13 cellular contexts compared by ENCODE assay signal in genomic region chr7:6394114-6394513, GRCh38. TPM values are rescaled to one million over a fixed set of nuclear protein-coding genes. Genes with fewer than 3 reads are reported as not detected.
DNase-seq lines count a peak whose midpoint lies in the region; ATAC-seq, FAIRE-seq and TF ChIP-seq lines count a peak whose summit lies in the region.
"Had no signal": no experiment of that assay in that cellular context is flagged by ENCODE, and none has a peak within 500 bp of the region (broad histone marks: within the 10 kb centered on the region; RNA-seq: fewer than 3 reads in every experiment).

No MANE protein-coding gene starts in this region.

- H3K9me3 ChIP-seq in gastroesophageal sphincter (no peaks in the 10 kb centered on the region), small intestine (ENCODE audit: control insufficient read depth, low read depth) (no peaks in the 10 kb centered on the region)

- CTCF ChIA-PET in Calu3 (lab: Charles Lee), result interaction anchor here (2.2 kb wide), 1 partner anchor 8 kb away, joined by 7 read pairs; no protein-coding TSS in a partner anchor

- H3K36me3 ChIP-seq in gastroesophageal sphincter (peaks cover 0 to 52% of the 10 kb centered on the region in 2 donors), small intestine (ENCODE audit: control insufficient read depth in 2 of 2, insufficient read depth in 2 of 2, low read length in 2 of 2) (peaks cover 4 to 7% of the 10 kb centered on the region in 2 donors)

- no peak overlapping the region for H3K4me3 ChIP-seq in gastroesophageal sphincter
- peak overlapping the region in 1 of 2 donors; percentile 2 for H3K4me3 ChIP-seq in small intestine (ENCODE audit: low read depth in 1 of 2, low read length in 2 of 2)

- no TSS peak for BruUV-seq in Calu3 (replicated peaks; lab: Mats Ljungman, UMichigan)

- 89 to 100% methylated on average over 6 of the region's 6 CpGs for WGBS in gastroesophageal sphincter (ENCODE audit: low coverage in 1 of 2), 2 donors
- WGBS in small intestine, 3 donors, result 88 to 90% (median 89%) methylated on average over 6 of the region's 6 CpGs

- no peaks in the 10 kb centered on the region for H3K27me3 Mint-ChIP-seq in Calu3 (ENCODE audit: unreplicated experiment)
- no peaks in the 10 kb centered on the region for H3K27me3 Mint-ChIP-seq in activated T-helper 1 cell treated with anti-CD3 and anti-CD28 coated beads, Interleukin-12 subunit alpha, Interleukin-12 subunit beta, Interleukin-2, Interleukin-4 antibody, amounts not matched to agents 30 ng/mL and 10 ng/mL and 1 ng/mL, durations not matched to agents 14 hours and 24 hours and 36 hours (ENCODE audit: insufficient read depth)
- H3K27me3 Mint-ChIP-seq: brain had no signal

- H3K27ac Mint-ChIP-seq in Calu3 (ENCODE audit: unreplicated experiment), result peak overlapping the region; percentile 89
- peak overlapping the region; percentile 16 for H3K27ac Mint-ChIP-seq in activated T-helper 1 cell treated with anti-CD3 and anti-CD28 coated beads, Interleukin-12 subunit alpha, Interleukin-12 subunit beta, Interleukin-2, Interleukin-4 antibody, amounts not matched to agents 30 ng/mL and 10 ng/mL and 1 ng/mL, durations not matched to agents 14 hours and 24 hours and 36 hours

- intact Hi-C loops in Calu3 (cut with micrococcal nuclease; ENCODE audit: unreplicated experiment), result loop anchor here (5.0 kb wide), 1 partner anchor 43 kb away; no protein-coding TSS in a partner anchor
- intact Hi-C loops in activated T-helper 1 cell treated with anti-CD3 and anti-CD28 coated beads, Interleukin-12 subunit alpha, Interleukin-12 subunit beta, Interleukin-2, Interleukin-4 antibody, amounts not matched to agents 30 ng/mL and 10 ng/mL and 1 ng/mL, durations not matched to agents 14 hours and 24 hours and 36 hours (cut with micrococcal nuclease), result no loop called here

- peak overlapping the region; percentile 62 for H3K4me3 Mint-ChIP-seq in Calu3 (ENCODE audit: low read depth, unreplicated experiment)
- no peak overlapping the region for H3K4me3 Mint-ChIP-seq in activated T-helper 1 cell treated with anti-CD3 and anti-CD28 coated beads, Interleukin-12 subunit alpha, Interleukin-12 subunit beta, Interleukin-2, Interleukin-4 antibody, amounts not matched to agents 30 ng/mL and 10 ng/mL and 1 ng/mL, durations not matched to agents 14 hours and 24 hours and 36 hours
- H3K4me3 Mint-ChIP-seq: brain had no signal

- no peak for TF ChIP-seq POLR2A in gastroesophageal sphincter (IDR thresholded peaks at IDR 0.05)

- no peak for DNase-seq in Calu3
- no peak for DNase-seq in activated T-helper 1 cell treated with anti-CD3 and anti-CD28 coated beads, Interleukin-12 subunit alpha, Interleukin-12 subunit beta, Interleukin-2, Interleukin-4 antibody, amounts not matched to agents 30 ng/mL and 10 ng/mL and 1 ng/mL, durations not matched to agents 14 hours and 24 hours and 36 hours (ENCODE audit: low spot score)
- DNase-seq in small intestine, result no peak
- no peak for DNase-seq in activated gamma-delta T cell (lab: John Stamatoyannopoulos, UW)
- DNase-seq in NCI-H1092 (lab: John Stamatoyannopoulos, UW), result no peak
- no peak for DNase-seq in UCSD-AML1 (lab: John Stamatoyannopoulos, UW; ENCODE audit: unreplicated experiment)
- no peak for DNase-seq in NCI-H1048 (lab: John Stamatoyannopoulos, UW)
- DNase-seq: activated CD4-positive, alpha-beta T cell treated with anti-CD3 and anti-CD28 coated beads for 4 hours; midbrain; NCI-H2227 treated with DMSO at 0.1 percent for 48 hours; SIG-M5 had no signal

- ATAC-seq in gastroesophageal sphincter, result no peak

- no peak for FAIRE-seq in small intestine (lab: Jason Lieb, UNC)

- H3K27me3 ChIP-seq in gastroesophageal sphincter (no peaks in the 10 kb centered on the region), small intestine (ENCODE audit: control insufficient read depth in 2 of 2, insufficient read depth in 2 of 2, low read length in 2 of 2) (no peaks in the 10 kb centered on the region)

- H3K27ac ChIP-seq in gastroesophageal sphincter (peak overlapping the region in 3 of 4 donors; percentile 65 to 76 (median 66)), small intestine (ENCODE audit: low read depth in 1 of 2, low read length in 1 of 2) (peak overlapping the region; percentile 89 to 97)

- TF ChIP-seq CTCF in Calu3 (IDR thresholded peaks at IDR 0.05; ENCODE audit: unreplicated experiment), result no peak
- no peak for TF ChIP-seq CTCF in gastroesophageal sphincter (IDR thresholded peaks at IDR 0.05)

- peaks cover 78% of the 10 kb centered on the region for H3K4me1 Mint-ChIP-seq in Calu3 (ENCODE audit: low read depth, unreplicated experiment)
- H3K4me1 Mint-ChIP-seq in activated T-helper 1 cell treated with anti-CD3 and anti-CD28 coated beads, Interleukin-12 subunit alpha, Interleukin-12 subunit beta, Interleukin-2, Interleukin-4 antibody, amounts not matched to agents 30 ng/mL and 10 ng/mL and 1 ng/mL, durations not matched to agents 14 hours and 24 hours and 36 hours (ENCODE audit: low read depth), result peaks cover 44% of the 10 kb centered on the region

- peaks cover 0 to 78% (median 39%) of the 10 kb centered on the region in 3 donors for H3K4me1 ChIP-seq in gastroesophageal sphincter
- peaks cover 11% of the 10 kb centered on the region in 2 donors for H3K4me1 ChIP-seq in small intestine (ENCODE audit: control insufficient read depth in 2 of 2, insufficient read depth in 1 of 2, low read depth in 1 of 2, low read length in 1 of 2)

- no peak for TF ChIP-seq EP300 in gastroesophageal sphincter (IDR thresholded peaks at IDR 0.05)

- no peaks in the 10 kb centered on the region for H3K9me3 Mint-ChIP-seq in Calu3 (ENCODE audit: low read depth, unreplicated experiment)
- H3K9me3 Mint-ChIP-seq in activated T-helper 1 cell treated with anti-CD3 and anti-CD28 coated beads, Interleukin-12 subunit alpha, Interleukin-12 subunit beta, Interleukin-2, Interleukin-4 antibody, amounts not matched to agents 30 ng/mL and 10 ng/mL and 1 ng/mL, durations not matched to agents 14 hours and 24 hours and 36 hours, result no peaks in the 10 kb centered on the region
- H3K9me3 Mint-ChIP-seq: brain had no signal

- H3K36me3 Mint-ChIP-seq in Calu3 (ENCODE audit: insufficient read depth, unreplicated experiment), result peaks cover 96% of the 10 kb centered on the region
- H3K36me3 Mint-ChIP-seq in activated T-helper 1 cell treated with anti-CD3 and anti-CD28 coated beads, Interleukin-12 subunit alpha, Interleukin-12 subunit beta, Interleukin-2, Interleukin-4 antibody, amounts not matched to agents 30 ng/mL and 10 ng/mL and 1 ng/mL, durations not matched to agents 14 hours and 24 hours and 36 hours (ENCODE audit: low read depth), result peaks cover 30% of the 10 kb centered on the region

RNA-seq across cellular contexts. Expression of gene RAC1, which starts 19.8 kb away (rescaled TPM):
- 574 and 592 TPM in 2 replicates for total RNA-seq in Calu3 (2022)
- 160 and 163 TPM in 2 replicates for total RNA-seq in activated T-helper 1 cell treated with anti-CD3 and anti-CD28 coated beads, Interleukin-12 subunit alpha, Interleukin-12 subunit beta, Interleukin-2, Interleukin-4 antibody, amounts not matched to agents 30 ng/mL and 10 ng/mL and 1 ng/mL, durations not matched to agents 14 hours and 24 hours and 36 hours
- 100 to 1,000 TPM; 102 to 170 (median 123) TPM for total RNA-seq in gastroesophageal sphincter
- 100 to 1,000 TPM; 236 to 429 (median 339) TPM for polyA plus RNA-seq in small intestine

RNA-seq across cellular contexts. Expression of gene FAM220A, which starts 45.3 kb away (rescaled TPM):
- total RNA-seq in Calu3 (2022) (25.3 and 29.7 TPM in 2 replicates), gastroesophageal sphincter (10 to 100 TPM; 11.6 to 21.6 (median 18.0) TPM)
- total RNA-seq in activated T-helper 1 cell treated with anti-CD3 and anti-CD28 coated beads, Interleukin-12 subunit alpha, Interleukin-12 subunit beta, Interleukin-2, Interleukin-4 antibody, amounts not matched to agents 30 ng/mL and 10 ng/mL and 1 ng/mL, durations not matched to agents 14 hours and 24 hours and 36 hours, result 8.2 and 12.4 TPM in 2 replicates
- 1 to 10 TPM; 4.9 to 7.6 (median 6.6) TPM for polyA plus RNA-seq in small intestine

RNA-seq across cellular contexts. Expression of gene DAGLB, which starts 53.6 kb away (rescaled TPM):
- total RNA-seq in Calu3 (2022), result 36.8 and 38.1 TPM in 2 replicates
- total RNA-seq in activated T-helper 1 cell treated with anti-CD3 and anti-CD28 coated beads, Interleukin-12 subunit alpha, Interleukin-12 subunit beta, Interleukin-2, Interleukin-4 antibody, amounts not matched to agents 30 ng/mL and 10 ng/mL and 1 ng/mL, durations not matched to agents 14 hours and 24 hours and 36 hours, result 20.3 and 22.8 TPM in 2 replicates
- 10 to 100 TPM in 1 of 4 donors, 1 to 10 TPM in 3; 6.7 to 10.8 (median 8.6) TPM for total RNA-seq in gastroesophageal sphincter
- 10 to 100 TPM in 2 of 3 donors, 1 to 10 TPM in 1; 8.8 to 22.4 (median 21.9) TPM for polyA plus RNA-seq in small intestine
